ENCODE assay signal across 10 cellular contexts in the genomic region with DNA sequence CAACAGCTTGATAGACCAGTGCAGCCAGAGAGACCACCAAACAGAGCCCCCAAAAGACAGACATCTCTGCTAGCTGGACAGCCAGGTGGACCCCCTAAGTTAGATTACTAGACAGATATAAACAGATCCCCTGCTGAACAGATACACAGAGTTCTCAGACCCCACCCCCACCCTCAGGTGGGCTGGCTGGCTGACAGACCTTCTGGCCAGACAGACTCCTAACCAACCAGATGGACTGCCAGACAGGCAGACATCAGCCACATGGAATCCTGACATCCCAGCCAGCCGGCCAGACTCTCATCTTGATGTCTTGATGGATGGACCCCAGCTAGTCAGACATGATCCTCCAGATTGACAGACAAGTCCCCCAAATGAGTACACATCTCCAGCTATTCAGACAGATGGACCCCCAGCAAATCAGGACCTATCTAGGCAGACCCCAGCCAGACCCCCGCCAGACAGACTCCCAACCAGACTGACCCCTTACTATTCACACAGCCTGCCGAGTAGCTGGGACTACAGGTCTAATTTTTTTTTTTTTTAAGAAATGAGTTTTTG. TPM values are rescaled to one million over a fixed set of nuclear protein-coding genes. Genes with fewer than 3 reads are reported as not detected.
DNase-seq lines count a peak whose midpoint lies in the region; ATAC-seq and TF ChIP-seq lines count a peak whose summit lies in the region.
"Had no signal": no experiment of that assay in that cellular context is flagged by ENCODE, and none has a peak within 500 bp of the region (broad histone marks: within the 10 kb centered on the region; RNA-seq: fewer than 3 reads in every experiment).

No MANE protein-coding gene starts in this region.

- no peaks in the 10 kb centered on the region for H3K27me3 ChIP-seq in WERI-Rb-1 (ENCODE audit: insufficient read depth, low read depth, severe bottlenecking)
- H3K27me3 ChIP-seq in BE2C, result no peaks in the 10 kb centered on the region

- H3K4me3 Mint-ChIP-seq in activated T-cell treated with anti-CD3 and anti-CD28 coated beads, Interleukin-2, amount 50 U/mL, for 24 hours, result peak overlapping the region; percentile 92
- H3K4me3 Mint-ChIP-seq in stimulated activated memory B cell treated with anti-CD40 and anti-IgM and Interleukin-4, amounts not matched to agents 10 μg/mL and 1 μg/mL and 100 μg/mL, for 72 hours, result peak overlapping the region; percentile 84

- no peaks in the 10 kb centered on the region for H3K27me3 Mint-ChIP-seq in activated T-cell treated with anti-CD3 and anti-CD28 coated beads, Interleukin-2, amount 50 U/mL, for 24 hours
- no peaks in the 10 kb centered on the region for H3K27me3 Mint-ChIP-seq in stimulated activated memory B cell treated with anti-CD40 and anti-IgM and Interleukin-4, amounts not matched to agents 10 μg/mL and 1 μg/mL and 100 μg/mL, for 72 hours

- H3K4me1 Mint-ChIP-seq in activated T-cell treated with anti-CD3 and anti-CD28 coated beads, Interleukin-2, amount 50 U/mL, for 24 hours (ENCODE audit: low read depth), result peaks cover 70% of the 10 kb centered on the region
- peaks cover 77% of the 10 kb centered on the region for H3K4me1 Mint-ChIP-seq in stimulated activated memory B cell treated with anti-CD40 and anti-IgM and Interleukin-4, amounts not matched to agents 10 μg/mL and 1 μg/mL and 100 μg/mL, for 72 hours

- ATAC-seq in stimulated activated memory B cell treated with anti-CD40 and anti-IgM and Interleukin-4, amounts not matched to agents 10 μg/mL and 1 μg/mL and 100 μg/mL, for 72 hours, result no peak
- no peak for ATAC-seq in HG02840 (IDR thresholded peaks at IDR 0.05; ENCODE audit: low FRiP score, unreplicated experiment)

- H3K4me1 ChIP-seq in BE2C, result no peaks in the 10 kb centered on the region

- peaks cover 69% of the 10 kb centered on the region for H3K36me3 Mint-ChIP-seq in activated T-cell treated with anti-CD3 and anti-CD28 coated beads, Interleukin-2, amount 50 U/mL, for 24 hours (ENCODE audit: low read depth)
- peaks cover 30% of the 10 kb centered on the region for H3K36me3 Mint-ChIP-seq in stimulated activated memory B cell treated with anti-CD40 and anti-IgM and Interleukin-4, amounts not matched to agents 10 μg/mL and 1 μg/mL and 100 μg/mL, for 72 hours

- no peak for TF ChIP-seq CTCF in WERI-Rb-1 (IDR thresholded peaks at IDR 0.05; ENCODE audit: low read depth, low read length)
- TF ChIP-seq CTCF in fibroblast of the aortic adventitia (IDR thresholded peaks at IDR 0.05; ENCODE audit: insufficient read depth, low read length), result no peak
- no peak for TF ChIP-seq CTCF in BE2C (IDR thresholded peaks at IDR 0.05; ENCODE audit: low read depth, low read length)

- no peak for DNase-seq in activated T-cell treated with anti-CD3 and anti-CD28 coated beads, Interleukin-2, amount 50 U/mL, for 24 hours
- no peak for DNase-seq in activated T-cell treated with anti-CD3 and anti-CD28 coated beads, Interleukin-2, amount 50 U/mL, for 1 hour
- DNase-seq in WERI-Rb-1, result peak; percentile 17
- DNase-seq in fibroblast of the aortic adventitia (ENCODE audit: low read depth), result no peak
- DNase-seq in BE2C, result no peak
- no peak for DNase-seq in NCI-H524 treated with DMSO at 0.1 percent for 48 hours (lab: John Stamatoyannopoulos, UW)
- DNase-seq: kidney glomerular epithelial cell had no signal

- H3K4me3 ChIP-seq in WERI-Rb-1 (ENCODE audit: low read depth, low read length) (no peak overlapping the region), fibroblast of the aortic adventitia (ENCODE audit: low read depth, low read length) (peak overlapping the region; percentile 96), BE2C (ENCODE audit: low read depth, low read length) (no peak overlapping the region)

- H3K27ac Mint-ChIP-seq in activated T-cell treated with anti-CD3 and anti-CD28 coated beads, Interleukin-2, amount 50 U/mL, for 24 hours, result peak overlapping the region; percentile 91
- H3K27ac Mint-ChIP-seq in stimulated activated memory B cell treated with anti-CD40 and anti-IgM and Interleukin-4, amounts not matched to agents 10 μg/mL and 1 μg/mL and 100 μg/mL, for 72 hours, result peak overlapping the region; percentile 88

- H3K9me3 ChIP-seq in WERI-Rb-1 (ENCODE audit: severe bottlenecking) (no peaks in the 10 kb centered on the region), BE2C (no peaks in the 10 kb centered on the region)

- H3K9me3 Mint-ChIP-seq in activated T-cell treated with anti-CD3 and anti-CD28 coated beads, Interleukin-2, amount 50 U/mL, for 24 hours, result no peaks in the 10 kb centered on the region
- H3K9me3 Mint-ChIP-seq in stimulated activated memory B cell treated with anti-CD40 and anti-IgM and Interleukin-4, amounts not matched to agents 10 μg/mL and 1 μg/mL and 100 μg/mL, for 72 hours, result no peaks in the 10 kb centered on the region

- H3K36me3 ChIP-seq in WERI-Rb-1, result peaks cover 3% of the 10 kb centered on the region; the same call in 1 of the 2 replicates
- no peaks in the 10 kb centered on the region for H3K36me3 ChIP-seq in BE2C

- no peak overlapping the region for H3K27ac ChIP-seq in WERI-Rb-1
- H3K27ac ChIP-seq: HL-60 had no signal

RNA-seq across cellular contexts. Expression of a gene that starts 18.0 kb away (rescaled TPM):
- 22.2 and 25.8 TPM in 2 replicates for total RNA-seq in fibroblast of the aortic adventitia (ENCODE audit: low replicate concordance)
- polyA plus RNA-seq in BE2C (2012; ENCODE audit: insufficient read depth, insufficient read length, low read depth), result 6.9 TPM

RNA-seq across cellular contexts. Expression of a gene that starts 31.2 kb away (rescaled TPM):
- 59.0 and 66.1 TPM in 2 replicates for total RNA-seq in fibroblast of the aortic adventitia (ENCODE audit: low replicate concordance)
- polyA plus RNA-seq in BE2C (2012; ENCODE audit: insufficient read depth, insufficient read length, low read depth), result 262 TPM
